25 cellular contexts compared by ENCODE assay signal in genomic region chr12:130804216-130804615, GRCh38.
"Had no signal": no experiment of that assay in that cellular context is flagged by ENCODE, and none has a peak within 500 bp of the region (broad histone marks: within the 10 kb centered on the region; RNA-seq: fewer than 3 reads in every experiment).

No MANE protein-coding gene starts in this region.

- H3K9me3 Mint-ChIP-seq: activated B cell treated with CpG ODN at 0.5 μM for 24 hours; activated naive CD8-positive, alpha-beta T cell treated with anti-CD3 and anti-CD28 coated beads for 36 hours; activated T-cell treated with anti-CD3 and anti-CD28 coated beads, Interleukin-2, amount 50 U/mL, for 24 hours; activated T-helper 2 cell treated with anti-CD3 and anti-CD28 coated beads, Interferon-gamma antibody, Interleukin-2, Interleukin-4, amounts not matched to agents 10 μg/mL and 5 μg/mL and 100 μg/mL, durations not matched to agents 14 hours and 24 hours and 36 hours; memory B cell; stimulated activated naive CD8-positive, alpha-beta T cell treated with anti-CD3 and anti-CD28 coated beads, Interleukin-15, Interleukin-2, amounts not matched to agents 100 ng/mL and 50 ng/mL, for 24 hours; T-cell had no signal

- DNase-seq: activated B cell treated with CpG ODN at 0.5 μM for 24 hours; activated CD4-positive, alpha-beta T cell treated with anti-CD3 and anti-CD28 coated beads for 36 hours; activated CD4-positive, alpha-beta T cell treated with anti-CD3 and anti-CD28 coated beads, Interleukin-2, amount 50 U/mL, for 4 hours; activated CD8-positive, alpha-beta memory T cell treated with anti-CD3 and anti-CD28 coated beads for 24 hours; activated CD8-positive, alpha-beta memory T cell treated with anti-CD3 and anti-CD28 coated beads, Interleukin-2, amount 50 U/mL, for 4 hours; activated naive CD4-positive, alpha-beta T cell; activated naive CD8-positive, alpha-beta T cell treated with anti-CD3 and anti-CD28 coated beads for 36 hours; activated T-cell treated with anti-CD3 and anti-CD28 coated beads, Interleukin-2, amount 50 U/mL, for 24 hours; amniotic stem cell; effector memory CD4-positive, alpha-beta T cell; heart left ventricle; left cardiac atrium; nephron progenitor cell; right lobe of liver; stimulated activated CD4-positive, alpha-beta T cell treated with anti-CD3 and anti-CD28 coated beads, Interleukin-1b, Interleukin-23, amount 100 ng/mL, for 48 hours; substantia nigra; T-cell; thyroid gland had no signal

- H3K27ac ChIP-seq: cardiac muscle cell, gastroesophageal sphincter, heart left ventricle, right lobe of liver, skin epidermis, thyroid gland had no signal

- H3K4me3 Mint-ChIP-seq: activated B cell treated with CpG ODN at 0.5 μM for 24 hours; activated CD4-positive, alpha-beta T cell treated with anti-CD3 and anti-CD28 coated beads for 36 hours; activated naive CD8-positive, alpha-beta T cell treated with anti-CD3 and anti-CD28 coated beads for 36 hours; activated T-cell treated with anti-CD3 and anti-CD28 coated beads, Interleukin-2, amount 50 U/mL, for 24 hours; memory B cell; nephron progenitor cell; stimulated activated naive CD8-positive, alpha-beta T cell treated with anti-CD3 and anti-CD28 coated beads, Interleukin-15, Interleukin-2, amounts not matched to agents 100 ng/mL and 50 ng/mL, for 24 hours; T-cell had no signal

- H3K4me1 ChIP-seq: gastroesophageal sphincter, heart left ventricle, right lobe of liver, thyroid gland had no signal

- ATAC-seq: activated CD4-positive, alpha-beta T cell treated with anti-CD3 and anti-CD28 coated beads for 36 hours; esophagus mucosa; gastroesophageal sphincter; heart left ventricle; right lobe of liver; T-cell had no signal

- H3K27me3 Mint-ChIP-seq: activated B cell treated with CpG ODN at 0.5 μM for 24 hours; activated CD4-positive, alpha-beta T cell treated with anti-CD3 and anti-CD28 coated beads for 36 hours; activated naive CD8-positive, alpha-beta T cell treated with anti-CD3 and anti-CD28 coated beads for 36 hours; activated T-cell treated with anti-CD3 and anti-CD28 coated beads, Interleukin-2, amount 50 U/mL, for 24 hours; memory B cell; stimulated activated naive CD8-positive, alpha-beta T cell treated with anti-CD3 and anti-CD28 coated beads, Interleukin-15, Interleukin-2, amounts not matched to agents 100 ng/mL and 50 ng/mL, for 24 hours; T-cell had no signal

- H3K27me3 ChIP-seq: cardiac muscle cell, gastroesophageal sphincter, heart left ventricle, right lobe of liver, thyroid gland had no signal

- H3K4me3 ChIP-seq: cardiac muscle cell, gastroesophageal sphincter, heart left ventricle, right lobe of liver, skin epidermis, thyroid gland had no signal

- H3K9me3 ChIP-seq: gastroesophageal sphincter, heart left ventricle, right lobe of liver, thyroid gland had no signal

- H3K4me1 Mint-ChIP-seq: activated B cell treated with CpG ODN at 0.5 μM for 24 hours; activated naive CD8-positive, alpha-beta T cell treated with anti-CD3 and anti-CD28 coated beads for 36 hours; memory B cell; T-cell had no signal

- H3K27ac Mint-ChIP-seq: activated B cell treated with CpG ODN at 0.5 μM for 24 hours; activated CD4-positive, alpha-beta T cell treated with anti-CD3 and anti-CD28 coated beads for 36 hours; activated naive CD8-positive, alpha-beta T cell treated with anti-CD3 and anti-CD28 coated beads for 36 hours; activated T-cell treated with anti-CD3 and anti-CD28 coated beads, Interleukin-2, amount 50 U/mL, for 24 hours; activated T-helper 2 cell treated with anti-CD3 and anti-CD28 coated beads, Interferon-gamma antibody, Interleukin-2, Interleukin-4, amounts not matched to agents 10 μg/mL and 5 μg/mL and 100 μg/mL, durations not matched to agents 14 hours and 24 hours and 36 hours; memory B cell; stimulated activated naive CD8-positive, alpha-beta T cell treated with anti-CD3 and anti-CD28 coated beads, Interleukin-15, Interleukin-2, amounts not matched to agents 100 ng/mL and 50 ng/mL, for 24 hours; T-cell had no signal
